12 cellular contexts compared by ENCODE assay signal in genomic region chr19:35038623-35039512, GRCh38. TPM values are rescaled to one million over a fixed set of nuclear protein-coding genes. Genes with fewer than 3 reads are reported as not detected.
DNase-seq lines count a peak whose midpoint lies in the region; ATAC-seq and TF ChIP-seq lines count a peak whose summit lies in the region.
"Had no signal": no experiment of that assay in that cellular context is flagged by ENCODE, and none has a peak within 500 bp of the region (broad histone marks: within the 10 kb centered on the region; RNA-seq: fewer than 3 reads in every experiment).

No MANE protein-coding gene starts in this region.

- H4K20me1 ChIP-seq in SK-N-SH (ENCODE audit: insufficient read depth) = no peaks in the 10 kb centered on the region

- H3K4me2 ChIP-seq in SK-N-SH = no peak overlapping the region
- H3K4me2 ChIP-seq: hepatocyte had no signal

- intact Hi-C loops in right cardiac atrium (cut with DNase I) = no loop called here

- CTCF ChIA-PET in SK-N-SH (lab: Yijun Ruan, JAX) = interaction anchor here (1.0 to 2.5 kb wide), 4 partner anchors 8 to 200 kb away, joined by 3 to 9 read pairs (median 5); no protein-coding TSS in a partner anchor

- no peak overlapping the region for H3K9ac ChIP-seq in SK-N-SH

- TF ChIP-seq EP300 in SK-N-SH (IDR thresholded peaks at IDR 0.05; ENCODE audit: borderline replicate concordance in 1 of 2, low read depth in 1 of 2, low read length in 1 of 2) = no peak

- peak; percentile 44 for DNase-seq in SK-N-SH
- DNase-seq in NCI-H82 (lab: John Stamatoyannopoulos, UW) = peak; percentile 88
- peak in 2 of 3 donors; percentile 75 to 79 for DNase-seq in right cardiac atrium
- DNase-seq in substantia nigra (lab: John Stamatoyannopoulos, UW) = peak in 4 of 49 donors; percentile 25 to 32 (median 28)
- DNase-seq in AG08395 (ENCODE audit: low spot score) = no peak
- DNase-seq: activated effector memory CD4-positive, alpha-beta T cell treated with anti-CD3 and anti-CD28 coated beads, Interleukin-2, amount 50 U/mL, for 16 hours had no signal

- no peak overlapping the region for H3K4me3 ChIP-seq in SK-N-SH (ENCODE audit: low read depth in 2 of 2, low read length in 1 of 2)
- H3K4me3 ChIP-seq in right cardiac atrium (ENCODE audit: low read length) = no peak overlapping the region
- H3K4me3 ChIP-seq: hepatocyte had no signal

- H3K79me2 ChIP-seq in SK-N-SH (ENCODE audit: insufficient read depth) = no peaks in the 10 kb centered on the region

- H3K27ac ChIP-seq in SK-N-SH (ENCODE audit: low read depth in 2 of 2, low read length in 1 of 2) (no peak overlapping the region), right cardiac atrium (ENCODE audit: low read length) (peak overlapping the region; percentile 60), substantia nigra (ENCODE audit: low read depth, low read length, poor library complexity, severe bottlenecking) (peak overlapping the region; percentile 82)
- H3K27ac ChIP-seq: hepatocyte had no signal

- no peaks in the 10 kb centered on the region for H3K27me3 ChIP-seq in SK-N-SH (ENCODE audit: insufficient read depth)
- no peaks in the 10 kb centered on the region for H3K27me3 ChIP-seq in right cardiac atrium (ENCODE audit: control insufficient read depth, insufficient read depth)
- H3K27me3 ChIP-seq: hepatocyte had no signal

- H3K9me3 ChIP-seq in SK-N-SH = no peaks in the 10 kb centered on the region
- no peaks in the 10 kb centered on the region for H3K9me3 ChIP-seq in right cardiac atrium (ENCODE audit: control insufficient read depth, low read length)

- no peak overlapping the region for H2AFZ ChIP-seq in SK-N-SH (ENCODE audit: low read depth)
- H2AFZ ChIP-seq: hepatocyte had no signal

- H3F3A ChIP-seq in SK-N-SH (replicated peaks; ENCODE audit: insufficient read depth) = no peaks in the 10 kb centered on the region

- TF ChIP-seq RAD21 in SK-N-SH (IDR thresholded peaks at IDR 0.05; ENCODE audit: low read length) = no peak

- H3K36me3 ChIP-seq in SK-N-SH (replicated peaks in 1 of 2; ENCODE audit: control insufficient read depth in 1 of 2, insufficient read depth in 2 of 2, low read length in 1 of 2) = no peaks in the 10 kb centered on the region

- H3K4me1 ChIP-seq in SK-N-SH (ENCODE audit: control insufficient read depth in 1 of 2, insufficient read depth in 2 of 2, low read depth in 1 of 2, low read length in 1 of 2) (peaks cover 0 to 5% of the 10 kb centered on the region in 2 experiments; a peak in 1 of 4 replicates), right cardiac atrium (ENCODE audit: control insufficient read depth, insufficient read depth, low read length) (peaks cover 14% of the 10 kb centered on the region)

- 80% methylated on average over 15 of the region's 17 CpGs for WGBS in SK-N-SH (ENCODE audit: low lambda C conversion rate)
- 61% methylated on average over 17 of the region's 17 CpGs for WGBS in right cardiac atrium

- ATAC-seq in SK-N-SH treated with all-trans-retinoic acid at 6 μM for 48 hours = no peak
- no peak for ATAC-seq in right cardiac atrium
- no peak for ATAC-seq in HG03460 (IDR thresholded peaks at IDR 0.05; ENCODE audit: unreplicated experiment)
- ATAC-seq in GM21576 (IDR thresholded peaks at IDR 0.05; ENCODE audit: unreplicated experiment) = no peak

- no peaks in the 10 kb centered on the region for H3K9me2 ChIP-seq in SK-N-SH

- TF ChIP-seq CTCF in SK-N-SH (IDR thresholded peaks at IDR 0.05) = no peak

- POLR2A ChIA-PET in SK-N-SH (lab: Yijun Ruan, JAX) = interaction anchor here (0.6 kb wide), 1 partner anchor 842 kb away, joined by 3 read pairs; no protein-coding TSS in a partner anchor

TF ChIP-seq in SK-N-SH, 30 proteins besides CTCF, POLR2A, EP300 and RAD21 (continues in another document):
- TF ChIP-seq MAX (IDR thresholded peaks at IDR 0.05; ENCODE audit: low read depth) = no peak
- no peak for TF ChIP-seq MEF2A (IDR thresholded peaks at IDR 0.05; ENCODE audit: borderline replicate concordance, low read depth)
- TF ChIP-seq EZH2phosphoT487 (IDR thresholded peaks at IDR 0.05; ENCODE audit: borderline replicate concordance, low read depth) = no peak
- no peak for TF ChIP-seq RXRA (IDR thresholded peaks at IDR 0.05; ENCODE audit: borderline replicate concordance, low read depth)
- no peak for TF ChIP-seq RFX5 (IDR thresholded peaks at IDR 0.05; ENCODE audit: low read length)
- TF ChIP-seq, protein P1, sequence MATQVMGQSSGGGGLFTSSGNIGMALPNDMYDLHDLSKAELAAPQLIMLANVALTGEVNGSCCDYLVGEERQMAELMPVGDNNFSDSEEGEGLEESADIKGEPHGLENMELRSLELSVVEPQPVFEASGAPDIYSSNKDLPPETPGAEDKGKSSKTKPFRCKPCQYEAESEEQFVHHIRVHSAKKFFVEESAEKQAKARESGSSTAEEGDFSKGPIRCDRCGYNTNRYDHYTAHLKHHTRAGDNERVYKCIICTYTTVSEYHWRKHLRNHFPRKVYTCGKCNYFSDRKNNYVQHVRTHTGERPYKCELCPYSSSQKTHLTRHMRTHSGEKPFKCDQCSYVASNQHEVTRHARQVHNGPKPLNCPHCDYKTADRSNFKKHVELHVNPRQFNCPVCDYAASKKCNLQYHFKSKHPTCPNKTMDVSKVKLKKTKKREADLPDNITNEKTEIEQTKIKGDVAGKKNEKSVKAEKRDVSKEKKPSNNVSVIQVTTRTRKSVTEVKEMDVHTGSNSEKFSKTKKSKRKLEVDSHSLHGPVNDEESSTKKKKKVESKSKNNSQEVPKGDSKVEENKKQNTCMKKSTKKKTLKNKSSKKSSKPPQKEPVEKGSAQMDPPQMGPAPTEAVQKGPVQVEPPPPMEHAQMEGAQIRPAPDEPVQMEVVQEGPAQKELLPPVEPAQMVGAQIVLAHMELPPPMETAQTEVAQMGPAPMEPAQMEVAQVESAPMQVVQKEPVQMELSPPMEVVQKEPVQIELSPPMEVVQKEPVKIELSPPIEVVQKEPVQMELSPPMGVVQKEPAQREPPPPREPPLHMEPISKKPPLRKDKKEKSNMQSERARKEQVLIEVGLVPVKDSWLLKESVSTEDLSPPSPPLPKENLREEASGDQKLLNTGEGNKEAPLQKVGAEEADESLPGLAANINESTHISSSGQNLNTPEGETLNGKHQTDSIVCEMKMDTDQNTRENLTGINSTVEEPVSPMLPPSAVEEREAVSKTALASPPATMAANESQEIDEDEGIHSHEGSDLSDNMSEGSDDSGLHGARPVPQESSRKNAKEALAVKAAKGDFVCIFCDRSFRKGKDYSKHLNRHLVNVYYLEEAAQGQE (IDR thresholded peaks at IDR 0.05; ENCODE audit: low read depth, low read length) = no peak

TF ChIP-seq in SK-N-SH treated with all-trans-retinoic acid at 6 μM for 48 hours, 23 proteins besides CTCF, POLR2A, EP300 and RAD21:
- TF ChIP-seq, protein P2, sequence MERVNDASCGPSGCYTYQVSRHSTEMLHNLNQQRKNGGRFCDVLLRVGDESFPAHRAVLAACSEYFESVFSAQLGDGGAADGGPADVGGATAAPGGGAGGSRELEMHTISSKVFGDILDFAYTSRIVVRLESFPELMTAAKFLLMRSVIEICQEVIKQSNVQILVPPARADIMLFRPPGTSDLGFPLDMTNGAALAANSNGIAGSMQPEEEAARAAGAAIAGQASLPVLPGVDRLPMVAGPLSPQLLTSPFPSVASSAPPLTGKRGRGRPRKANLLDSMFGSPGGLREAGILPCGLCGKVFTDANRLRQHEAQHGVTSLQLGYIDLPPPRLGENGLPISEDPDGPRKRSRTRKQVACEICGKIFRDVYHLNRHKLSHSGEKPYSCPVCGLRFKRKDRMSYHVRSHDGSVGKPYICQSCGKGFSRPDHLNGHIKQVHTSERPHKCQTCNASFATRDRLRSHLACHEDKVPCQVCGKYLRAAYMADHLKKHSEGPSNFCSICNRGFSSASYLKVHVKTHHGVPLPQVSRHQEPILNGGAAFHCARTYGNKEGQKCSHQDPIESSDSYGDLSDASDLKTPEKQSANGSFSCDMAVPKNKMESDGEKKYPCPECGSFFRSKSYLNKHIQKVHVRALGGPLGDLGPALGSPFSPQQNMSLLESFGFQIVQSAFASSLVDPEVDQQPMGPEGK (CRISPR knock-in tag; IDR thresholded peaks at IDR 0.05; ENCODE audit: borderline replicate concordance) = no peak
- TF ChIP-seq PPARA (CRISPR knock-in tag; IDR thresholded peaks at IDR 0.05; ENCODE audit: borderline replicate concordance) = no peak
- TF ChIP-seq SNAI2 (CRISPR knock-in tag; IDR thresholded peaks at IDR 0.05) = no peak
- no peak for TF ChIP-seq ISL1 (CRISPR knock-in tag; IDR thresholded peaks at IDR 0.05)
- TF ChIP-seq TCF4 (CRISPR knock-in tag; IDR thresholded peaks at IDR 0.05; ENCODE audit: borderline replicate concordance) = no peak

RNA-seq across cellular contexts. Expression of gene HPN, which starts 2.7 kb away (rescaled TPM):
- polyA plus RNA-seq in SK-N-SH (2012; rRNA removed) (0.05 TPM in 1 of 2 replicates, not detected in the other), right cardiac atrium (1.5 TPM)
- 0.03 TPM in 1 of 2 replicates, not detected in the other for polyA plus RNA-seq in SK-N-SH (2012; cell fraction: cytosol; rRNA removed)
- polyA plus RNA-seq in SK-N-SH (2012; cell fraction: nucleus; rRNA removed) = 0.07 and 0.15 TPM in 2 replicates
- total RNA-seq in right cardiac atrium = 1 to 10 TPM; 3.9 to 7.0 (median 5.0) TPM
- total RNA-seq: urinary bladder had no signal
- polyA plus RNA-seq: AG04450 had no signal

RNA-seq across cellular contexts. Expression of gene SCN1B, which starts 8.6 kb away (rescaled TPM):
- 10.3 and 10.5 TPM in 2 replicates for polyA plus RNA-seq in SK-N-SH (2012; rRNA removed)
- 7.0 and 8.3 TPM in 2 replicates for polyA plus RNA-seq in SK-N-SH (2012; cell fraction: cytosol; rRNA removed)
- 11.6 and 13.4 TPM in 2 replicates for polyA plus RNA-seq in SK-N-SH (2012; cell fraction: nucleus; rRNA removed)
- total RNA-seq in right cardiac atrium = 100 to 1,000 TPM in 1 of 4 donors, 10 to 100 TPM in 3; 74.3 to 134 (median 87.1) TPM
- polyA plus RNA-seq in right cardiac atrium = 89.1 TPM

RNA-seq across cellular contexts. Expression of gene GRAMD1A, which starts 38.7 kb away (rescaled TPM):
- polyA plus RNA-seq in SK-N-SH (2012; rRNA removed) (64.6 and 81.9 TPM in 2 replicates), right cardiac atrium (32.0 TPM)
- polyA plus RNA-seq in SK-N-SH (2012; cell fraction: cytosol; rRNA removed) = 55.0 and 68.3 TPM in 2 replicates
- polyA plus RNA-seq in SK-N-SH (2012; cell fraction: nucleus; rRNA removed) = 145 and 165 TPM in 2 replicates
- 10 to 100 TPM; 27.9 to 37.4 (median 32.7) TPM for total RNA-seq in right cardiac atrium

Comparison
In these comparisons a context has a peak if more than half of its experiments do, and no peak if none do; other contexts are left out.
1. H3K27ac ChIP-seq: peak in right cardiac atrium (single experiment) and substantia nigra (single experiment); none in SK-N-SH (0 of 2).